In genomic region chr1:235083589-235084323, GRCh38 we compare ENCODE assay signal across 8 cellular contexts. TPM values are rescaled to one million over a fixed set of nuclear protein-coding genes. Genes with fewer than 3 reads are reported as not detected.
DNase-seq lines count a peak whose midpoint lies in the region; ATAC-seq and TF ChIP-seq lines count a peak whose summit lies in the region.

No MANE protein-coding gene starts in this region.

- DNase-seq in GM03348 (ENCODE audit: low spot score) (peak; percentile 90), HFFc6 (peak; percentile 88), NCI-H1092 treated with DMSO at 0.1 percent for 48 hours (lab: John Stamatoyannopoulos, UW) (peak; percentile 93), SKM-1 (lab: John Stamatoyannopoulos, UW; ENCODE audit: unreplicated experiment) (peak; percentile 98), cardiac muscle cell (ENCODE audit: low read depth in 1 of 2, low spot score in 1 of 2) (peak; percentile 88 to 96), prostate gland (ENCODE audit: low spot score) (peak; percentile 80), vagina (ENCODE audit: extremely low spot score in 2 of 2) (peak in 1 of 2 donors; percentile 95)
- DNase-seq in activated naive CD8-positive, alpha-beta T cell treated with anti-CD3 and anti-CD28 coated beads, Interleukin-2, amount 50 U/mL, for 24 hours: peak; percentile 73

- no peaks in the 10 kb centered on the region for H3K9me3 ChIP-seq in cardiac muscle cell (ENCODE audit: low read depth)
- H3K9me3 ChIP-seq in prostate gland: no peaks in the 10 kb centered on the region
- H3K9me3 ChIP-seq in vagina: no peaks in the 10 kb centered on the region

- H3K27ac ChIP-seq in cardiac muscle cell: peak overlapping the region; percentile 74
- H3K27ac ChIP-seq in prostate gland: peak overlapping the region; percentile 70 to 71
- H3K27ac ChIP-seq in vagina: peak overlapping the region; percentile 83

- H3K27me3 ChIP-seq in cardiac muscle cell (no peaks in the 10 kb centered on the region), prostate gland (replicated peaks; ENCODE audit: insufficient read depth) (no peaks in the 10 kb centered on the region), vagina (no peaks in the 10 kb centered on the region)

- H3K36me3 ChIP-seq in cardiac muscle cell: no peaks in the 10 kb centered on the region
- no peaks in the 10 kb centered on the region for H3K36me3 ChIP-seq in prostate gland
- H3K36me3 ChIP-seq in vagina: no peaks in the 10 kb centered on the region

- H3K4me1 Mint-ChIP-seq in HFFc6 (ENCODE audit: low read depth): peaks cover 14% of the 10 kb centered on the region
- peaks cover 21% of the 10 kb centered on the region for H3K4me1 Mint-ChIP-seq in activated naive CD8-positive, alpha-beta T cell treated with anti-CD3 and anti-CD28 coated beads, Interleukin-2, amount 50 U/mL, for 24 hours

- WGBS in prostate gland: 17% methylated on average over 16 of the region's 16 CpGs

- TF ChIP-seq CTCF in HFFc6 (IDR thresholded peaks at IDR 0.05) (peak; percentile 92), cardiac muscle cell (IDR thresholded peaks at IDR 0.05; ENCODE audit: low read depth, low read length) (peak; percentile 95), prostate gland (IDR thresholded peaks at IDR 0.05) (peak; percentile 37 to 97 (median 89)), vagina (IDR thresholded peaks at IDR 0.05) (peak; percentile 77 to 94 (median 91))

- TF ChIP-seq POLR2A in prostate gland (IDR thresholded peaks at IDR 0.05) (peak; percentile 14), vagina (IDR thresholded peaks at IDR 0.05) (no peak)

- peaks cover 14% of the 10 kb centered on the region for H3K4me1 ChIP-seq in cardiac muscle cell (ENCODE audit: low read depth)
- peaks cover 9% of the 10 kb centered on the region for H3K4me1 ChIP-seq in prostate gland (replicated peaks)
- peaks cover 48% of the 10 kb centered on the region for H3K4me1 ChIP-seq in vagina

- H3K36me3 Mint-ChIP-seq in HFFc6 (ENCODE audit: low read depth): no peaks in the 10 kb centered on the region
- H3K36me3 Mint-ChIP-seq in activated naive CD8-positive, alpha-beta T cell treated with anti-CD3 and anti-CD28 coated beads, Interleukin-2, amount 50 U/mL, for 24 hours (ENCODE audit: low read depth): no peaks in the 10 kb centered on the region

- H3K4me3 ChIP-seq in cardiac muscle cell (no peak overlapping the region), prostate gland (no peak overlapping the region), vagina (peak overlapping the region in 1 of 2 donors; percentile 37)

- no peaks in the 10 kb centered on the region for H3K9me3 Mint-ChIP-seq in HFFc6
- no peaks in the 10 kb centered on the region for H3K9me3 Mint-ChIP-seq in activated naive CD8-positive, alpha-beta T cell treated with anti-CD3 and anti-CD28 coated beads, Interleukin-2, amount 50 U/mL, for 24 hours

- H3K27ac Mint-ChIP-seq in HFFc6: peak overlapping the region; percentile 89
- peak overlapping the region; percentile 40 for H3K27ac Mint-ChIP-seq in activated naive CD8-positive, alpha-beta T cell treated with anti-CD3 and anti-CD28 coated beads, Interleukin-2, amount 50 U/mL, for 24 hours

- intact Hi-C loops in prostate gland (cut with DNase I): loop anchor here (1.0 to 5.0 kb wide), 3 partner anchors 359 to 584 kb away; no protein-coding TSS in a partner anchor
- intact Hi-C loops in vagina (cut with DNase I): loop anchor here (2.0 to 5.0 kb wide), 4 partner anchors 106 to 586 kb away; partner anchors contain the start of gene IRF2BP2

- peaks cover under 1% of the 10 kb centered on the region; the same call in 1 of the 2 replicates for H3K27me3 Mint-ChIP-seq in HFFc6 (ENCODE audit: insufficient read depth)
- peaks cover 2% of the 10 kb centered on the region for H3K27me3 Mint-ChIP-seq in activated naive CD8-positive, alpha-beta T cell treated with anti-CD3 and anti-CD28 coated beads, Interleukin-2, amount 50 U/mL, for 24 hours

- ATAC-seq in activated naive CD8-positive, alpha-beta T cell treated with anti-CD3 and anti-CD28 coated beads, Interleukin-2, amount 50 U/mL, for 24 hours: peak; percentile 97

- H3K4me3 Mint-ChIP-seq in HFFc6: peak overlapping the region; percentile 80
- H3K4me3 Mint-ChIP-seq in activated naive CD8-positive, alpha-beta T cell treated with anti-CD3 and anti-CD28 coated beads, Interleukin-2, amount 50 U/mL, for 24 hours: peak overlapping the region; percentile 35

RNA-seq across cellular contexts. Expression of gene TOMM20, which starts 44.9 kb away (rescaled TPM):
- total RNA-seq in HFFc6 (2021; fragmentation: NEBNext Ultra II Directional; extraction: Animal tissue kit (Norgen Biotek cat#: 25700)): 100 to 1,000 TPM in 5 of 6 experiments, 10 to 100 TPM in 1; 98.4 to 126 (median 110) TPM
- total RNA-seq in cardiac muscle cell (92.9 and 114 TPM in 2 replicates), prostate gland (100 to 1,000 TPM in 1 of 2 donors, 10 to 100 TPM in 1; 77.1 to 135 TPM), vagina (71.9 TPM)
- 71.8 and 93.6 TPM in 2 replicates for polyA plus RNA-seq in cardiac muscle cell
